8 cellular contexts compared by ENCODE assay signal in the genomic region with DNA sequence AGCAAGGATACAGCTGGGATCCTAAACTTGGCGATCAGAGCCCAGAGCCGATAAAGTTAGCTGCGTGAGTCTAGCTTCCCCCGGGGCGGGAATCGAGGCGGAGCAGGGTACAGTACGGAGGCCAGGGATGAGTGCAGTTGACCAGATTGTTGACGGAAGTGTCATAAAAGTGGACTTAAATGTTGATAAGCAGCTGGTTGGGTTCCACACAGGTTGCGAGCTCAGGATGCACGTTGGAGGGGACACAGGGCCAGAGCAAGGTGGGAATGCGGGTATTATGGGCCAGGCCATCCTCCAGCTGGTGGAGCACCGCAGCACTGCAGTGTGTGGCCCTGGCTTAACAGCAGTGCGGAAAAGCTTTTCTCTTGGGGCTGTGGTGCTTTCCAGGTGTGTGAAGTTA.
DNase-seq lines count a peak whose midpoint lies in the region; ATAC-seq and TF ChIP-seq lines count a peak whose summit lies in the region.
"Not testable (repeated sequence)": the region's sequence is repeated elsewhere in the genome, so short reads cannot be mapped to it uniquely, and the experiment has no call there.

No MANE protein-coding gene starts in this region.

- ATAC-seq in GM21528 (IDR thresholded peaks at IDR 0.05; ENCODE audit: low FRiP score, unreplicated experiment) = peak; percentile 51
- peak; percentile 38 for ATAC-seq in HG03460 (IDR thresholded peaks at IDR 0.05; ENCODE audit: unreplicated experiment)
- peak; percentile 56 for ATAC-seq in activated naive CD8-positive, alpha-beta T cell treated with anti-CD3 and anti-CD28 coated beads, Interleukin-2, amount 50 U/mL, for 24 hours
- peak; percentile 81 for ATAC-seq in foreskin keratinocyte
- peak; percentile 67 for ATAC-seq in mucosa of descending colon
- ATAC-seq in stimulated activated memory B cell treated with anti-CD40 and anti-IgM and Interleukin-4, amounts not matched to agents 10 μg/mL and 1 μg/mL and 100 μg/mL, for 72 hours = peak; percentile 74

- not testable (repeated sequence) for H3K4me1 ChIP-seq in foreskin keratinocyte; mucosa of descending colon (ENCODE audit: low read depth)

- not testable (repeated sequence) for H3K27me3 ChIP-seq in foreskin keratinocyte

- H3K4me3 ChIP-seq in SK-N-MC = peak overlapping the region; percentile 76
- not testable (repeated sequence) for H3K4me3 ChIP-seq in mucosa of descending colon

- peak; percentile 85 for DNase-seq in DMS53 (lab: John Stamatoyannopoulos, UW)
- not testable (repeated sequence) for DNase-seq in SK-N-MC (ENCODE audit: low read depth, low spot score); foreskin keratinocyte
- peak; percentile 40 for DNase-seq in activated naive CD8-positive, alpha-beta T cell treated with anti-CD3 and anti-CD28 coated beads, Interleukin-2, amount 50 U/mL, for 24 hours
- peak in 2 of 3 donors; percentile 48 to 49 for DNase-seq in mucosa of descending colon

- not testable (repeated sequence) for H3K27ac ChIP-seq in SK-N-MC, foreskin keratinocyte

- TF ChIP-seq CTCF in foreskin keratinocyte (conservative IDR thresholded peaks at IDR 0.05); mucosa of descending colon (IDR thresholded peaks at IDR 0.05): not testable (repeated sequence)

- peak overlapping the region; percentile 80 for H3K9ac ChIP-seq in SK-N-MC (ENCODE audit: insufficient read length)

- H3K27ac Mint-ChIP-seq in activated naive CD8-positive, alpha-beta T cell treated with anti-CD3 and anti-CD28 coated beads, Interleukin-2, amount 50 U/mL, for 24 hours = peak overlapping the region; percentile 98
- peak overlapping the region; percentile 91 for H3K27ac Mint-ChIP-seq in stimulated activated memory B cell treated with anti-CD40 and anti-IgM and Interleukin-4, amounts not matched to agents 10 μg/mL and 1 μg/mL and 100 μg/mL, for 72 hours

- H3K27me3 Mint-ChIP-seq in activated naive CD8-positive, alpha-beta T cell treated with anti-CD3 and anti-CD28 coated beads, Interleukin-2, amount 50 U/mL, for 24 hours = not testable (repeated sequence)
- peaks cover 11% of the 10 kb centered on the region for H3K27me3 Mint-ChIP-seq in stimulated activated memory B cell treated with anti-CD40 and anti-IgM and Interleukin-4, amounts not matched to agents 10 μg/mL and 1 μg/mL and 100 μg/mL, for 72 hours

- peak overlapping the region; percentile 98 for H3K4me3 Mint-ChIP-seq in activated naive CD8-positive, alpha-beta T cell treated with anti-CD3 and anti-CD28 coated beads, Interleukin-2, amount 50 U/mL, for 24 hours
- peak overlapping the region; percentile 97 for H3K4me3 Mint-ChIP-seq in stimulated activated memory B cell treated with anti-CD40 and anti-IgM and Interleukin-4, amounts not matched to agents 10 μg/mL and 1 μg/mL and 100 μg/mL, for 72 hours

- not testable (repeated sequence) for H3K36me3 ChIP-seq in SK-N-MC (ENCODE audit: insufficient read depth, low read length); mucosa of descending colon (ENCODE audit: low read depth)

- H3K36me3 Mint-ChIP-seq in activated naive CD8-positive, alpha-beta T cell treated with anti-CD3 and anti-CD28 coated beads, Interleukin-2, amount 50 U/mL, for 24 hours (ENCODE audit: low read depth); stimulated activated memory B cell treated with anti-CD40 and anti-IgM and Interleukin-4, amounts not matched to agents 10 μg/mL and 1 μg/mL and 100 μg/mL, for 72 hours: not testable (repeated sequence)

- H3K9me3 Mint-ChIP-seq in activated naive CD8-positive, alpha-beta T cell treated with anti-CD3 and anti-CD28 coated beads, Interleukin-2, amount 50 U/mL, for 24 hours; stimulated activated memory B cell treated with anti-CD40 and anti-IgM and Interleukin-4, amounts not matched to agents 10 μg/mL and 1 μg/mL and 100 μg/mL, for 72 hours: not testable (repeated sequence)

- H3K9me3 ChIP-seq in SK-N-MC (ENCODE audit: low read depth, low read length); mucosa of descending colon: not testable (repeated sequence)

- intact Hi-C loops in mucosa of descending colon (cut with DNase I, micrococcal nuclease) = not testable (repeated sequence)

- not testable (repeated sequence) for H3K4me1 Mint-ChIP-seq in activated naive CD8-positive, alpha-beta T cell treated with anti-CD3 and anti-CD28 coated beads, Interleukin-2, amount 50 U/mL, for 24 hours; stimulated activated memory B cell treated with anti-CD40 and anti-IgM and Interleukin-4, amounts not matched to agents 10 μg/mL and 1 μg/mL and 100 μg/mL, for 72 hours
